30 cellular contexts compared by ENCODE assay signal in the genomic region with DNA sequence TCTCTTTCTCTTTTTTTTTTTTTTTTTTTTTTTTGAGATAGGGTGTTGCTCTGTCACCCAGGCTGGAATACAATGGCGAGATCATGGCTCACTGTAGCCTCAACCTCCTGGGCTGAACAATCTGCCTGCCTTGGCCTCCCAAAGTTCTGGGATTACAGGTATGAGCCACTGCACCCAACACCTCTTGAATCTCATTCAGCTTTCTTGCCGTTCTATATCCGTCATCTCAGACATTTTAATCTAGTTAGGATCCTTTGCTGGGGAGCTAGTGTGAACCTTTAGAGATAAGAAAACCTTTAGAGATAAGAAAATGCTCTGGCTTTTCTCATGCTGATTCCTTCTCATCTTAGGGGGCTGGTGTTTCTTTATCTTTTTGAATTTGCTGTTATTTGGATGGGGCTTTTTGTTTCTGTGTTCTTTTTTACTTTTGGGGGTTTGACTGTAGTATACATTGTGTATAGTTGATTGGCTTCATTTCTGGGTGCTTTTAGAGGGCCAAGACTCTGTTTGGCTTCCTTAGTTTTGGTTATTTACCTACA. TPM values are rescaled to one million over a fixed set of nuclear protein-coding genes. Genes with fewer than 3 reads are reported as not detected.
"Had no signal": no experiment of that assay in that cellular context is flagged by ENCODE, and none has a peak within 500 bp of the region (broad histone marks: within the 10 kb centered on the region; RNA-seq: fewer than 3 reads in every experiment).

No MANE protein-coding gene starts in this region.

- H3K27ac Mint-ChIP-seq: memory B cell; naive thymus-derived CD4-positive, alpha-beta T cell; nephron; neural progenitor cell; progenitor cell of endocrine pancreas; stimulated activated naive CD8-positive, alpha-beta T cell treated with anti-CD3 and anti-CD28 coated beads, Interleukin-15, amount 100 ng/mL, for 72 hours had no signal

- H3K4me1 ChIP-seq: esophagus squamous epithelium, neural progenitor cell, right atrium auricular region, suprapubic skin, vagina had no signal

- DNase-seq: dermis blood vessel endothelial cell; effector memory CD4-positive, alpha-beta T cell; esophagus squamous epithelium; foreskin melanocyte; glutamatergic neuron; left ventricle myocardium superior; midbrain; naive thymus-derived CD4-positive, alpha-beta T cell; stimulated activated CD4-positive, alpha-beta T cell treated with anti-CD3 and anti-CD28 coated beads, Interleukin-12 subunit alpha, Interleukin-12 subunit beta, amount 100 ng/mL, for 4 hours; stimulated activated CD4-positive, alpha-beta T cell treated with anti-CD3 and anti-CD28 coated beads, Interleukin-1b, Interleukin-23, amount 100 ng/mL, for 48 hours; stimulated activated CD4-positive, alpha-beta T cell treated with anti-CD3 and anti-CD28 coated beads, Interleukin-4, amount 100 ng/mL, for 1 hour; stimulated activated CD8-positive, alpha-beta memory T cell treated with anti-CD3 and anti-CD28 coated beads, Interleukin-4, amount 100 ng/mL, for 48 hours; stimulated activated naive CD4-positive, alpha-beta T cell; stimulated activated naive CD8-positive, alpha-beta T cell treated with anti-CD3 and anti-CD28 coated beads, Interleukin-15, amount 100 ng/mL, for 72 hours; trophoblast cell had no signal

- H3K36me3 ChIP-seq: esophagus squamous epithelium, neural progenitor cell, right atrium auricular region, suprapubic skin, vagina had no signal

- H3K9me3 ChIP-seq: esophagus squamous epithelium, right atrium auricular region, suprapubic skin, vagina had no signal

- H3K27ac ChIP-seq: coronary artery, esophagus squamous epithelium, neural progenitor cell, parathyroid adenoma, right atrium auricular region, suprapubic skin, vagina had no signal

- H3K4me2 ChIP-seq: neural progenitor cell, smooth muscle cell had no signal

- H3K36me3 Mint-ChIP-seq: memory B cell; naive thymus-derived CD4-positive, alpha-beta T cell; neural progenitor cell had no signal

- H3K9ac ChIP-seq: neural progenitor cell, parathyroid adenoma had no signal

- H3K27me3 Mint-ChIP-seq: progenitor cell of endocrine pancreas had no signal

- H3K27me3 ChIP-seq: neural progenitor cell, right atrium auricular region, suprapubic skin, vagina had no signal

- H2AFZ ChIP-seq: parathyroid adenoma had no signal

- H3K4me1 Mint-ChIP-seq: stimulated activated naive CD8-positive, alpha-beta T cell treated with anti-CD3 and anti-CD28 coated beads, Interleukin-15, amount 100 ng/mL, for 72 hours had no signal

- H3K4me3 ChIP-seq: coronary artery, esophagus squamous epithelium, lung, neural progenitor cell, right atrium auricular region, smooth muscle cell, suprapubic skin, vagina had no signal

- H3K4me3 Mint-ChIP-seq: memory B cell; naive thymus-derived CD4-positive, alpha-beta T cell; nephron; neural progenitor cell; stimulated activated naive CD8-positive, alpha-beta T cell treated with anti-CD3 and anti-CD28 coated beads, Interleukin-15, amount 100 ng/mL, for 72 hours had no signal

- ATAC-seq: left ventricle myocardium superior; naive thymus-derived CD4-positive, alpha-beta T cell; sciatic nerve; stimulated activated naive CD8-positive, alpha-beta T cell treated with anti-CD3 and anti-CD28 coated beads, Interleukin-15, amount 100 ng/mL, for 72 hours had no signal

RNA-seq across cellular contexts. Expression of a gene that starts 58.0 kb away (rescaled TPM):
- total RNA-seq: dermis blood vessel endothelial cell; esophagus squamous epithelium; lung; naive thymus-derived CD4-positive, alpha-beta T cell; osteoblast; progenitor cell of endocrine pancreas; right atrium auricular region; smooth muscle cell; suprapubic skin; ureter; vagina had no signal
- polyA plus RNA-seq: keratinocyte; lung; naive thymus-derived CD4-positive, alpha-beta T cell; smooth muscle cell had no signal
